Comparison of ENCODE assay signal across 15 cellular contexts in genomic region chr3:12833226-12834161, GRCh38. TPM values are rescaled to one million over a fixed set of nuclear protein-coding genes. Genes with fewer than 3 reads are reported as not detected.
DNase-seq lines count a peak whose midpoint lies in the region; ATAC-seq, FAIRE-seq and TF ChIP-seq lines count a peak whose summit lies in the region.
"Had no signal": no experiment of that assay in that cellular context is flagged by ENCODE, and none has a peak within 500 bp of the region (broad histone marks: within the 10 kb centered on the region; RNA-seq: fewer than 3 reads in every experiment).

No MANE protein-coding gene starts in this region.

- H3K27ac ChIP-seq in CD4-positive, CD25-positive, alpha-beta regulatory T cell (ENCODE audit: insufficient read depth, low read length, poor library complexity, severe bottlenecking) = no peak overlapping the region

- peak overlapping the region in 1 of 4 donors; percentile 52 for H3K4me3 Mint-ChIP-seq in CD4-positive, CD25-positive, alpha-beta regulatory T cell

- no peak for TF ChIP-seq CTCF in fibroblast of mammary gland (conservative IDR thresholded peaks at IDR 0.05; ENCODE audit: control insufficient read depth, insufficient read depth, low read depth, low read length)

- H3K9me3 Mint-ChIP-seq in CD4-positive, CD25-positive, alpha-beta regulatory T cell = no peaks in the 10 kb centered on the region

- peaks cover 2 to 31% (median 19%) of the 10 kb centered on the region in 4 donors for H3K4me1 Mint-ChIP-seq in CD4-positive, CD25-positive, alpha-beta regulatory T cell

- no peaks in the 10 kb centered on the region for H3K9me3 ChIP-seq in CD4-positive, CD25-positive, alpha-beta regulatory T cell (ENCODE audit: control insufficient read depth in 2 of 2, low read length in 2 of 2)

- TF ChIP-seq POLR2A in GM12892 (IDR thresholded peaks at IDR 0.05; ENCODE audit: low read depth, low read length) = peak; percentile 67
- 0 out of 2 replicates have a peak, but pooled peaks have one; percentile 2 for TF ChIP-seq POLR2A in Raji (IDR thresholded peaks at IDR 0.05; ENCODE audit: insufficient read depth, low read depth, low read length)

- no peak overlapping the region for H3K4me3 ChIP-seq in CD4-positive, CD25-positive, alpha-beta regulatory T cell (ENCODE audit: low read depth, low read length)
- no peak overlapping the region for H3K4me3 ChIP-seq in fibroblast of mammary gland (ENCODE audit: control insufficient read depth, low read depth, low read length)

- peak overlapping the region in 2 of 3 donors; percentile 12 to 64 for H3K27ac Mint-ChIP-seq in CD4-positive, CD25-positive, alpha-beta regulatory T cell

- no peak for FAIRE-seq in GM12892 (lab: Jason Lieb, UNC)
- FAIRE-seq: D721Med, HTR-8/SVneo had no signal

- DNase-seq in CD4-positive, CD25-positive, alpha-beta regulatory T cell = no peak
- DNase-seq in GM12892 (ENCODE audit: insufficient read length) = no peak
- peak; percentile 59 for DNase-seq in fibroblast of mammary gland (ENCODE audit: low read depth)
- DNase-seq in ecto neural progenitor cell (ENCODE audit: low spot score) = no peak
- DNase-seq in Ammon's horn (ENCODE audit: low spot score) = no peak
- DNase-seq: central memory CD4-positive, alpha-beta T cell; NCI-H2029 treated with DMSO at 0.1 percent for 48 hours; PC-3; stimulated activated naive CD4-positive, alpha-beta T cell; T1000 had no signal

- H3K36me3 ChIP-seq in CD4-positive, CD25-positive, alpha-beta regulatory T cell (ENCODE audit: control insufficient read depth, insufficient read depth, low read length) = peaks cover 78% of the 10 kb centered on the region

- no peaks in the 10 kb centered on the region for H3K27me3 ChIP-seq in CD4-positive, CD25-positive, alpha-beta regulatory T cell (ENCODE audit: control insufficient read depth, insufficient read depth, low read length)

- ATAC-seq in CD4-positive, CD25-positive, alpha-beta regulatory T cell (ENCODE audit: low read depth in 2 of 2) = no peak
- ATAC-seq in GM18511 (IDR thresholded peaks at IDR 0.05; ENCODE audit: unreplicated experiment) = no peak
- no peak; the same call in 2 of the 3 replicates for ATAC-seq in SK-N-SH treated with all-trans-retinoic acid at 6 μM for 48 hours
- ATAC-seq: PC-3 had no signal

- H3K4me1 ChIP-seq in CD4-positive, CD25-positive, alpha-beta regulatory T cell (ENCODE audit: control insufficient read depth, insufficient read depth, low read length, poor library complexity, severe bottlenecking) = peaks cover 5% of the 10 kb centered on the region

- no peaks in the 10 kb centered on the region for H3K27me3 Mint-ChIP-seq in CD4-positive, CD25-positive, alpha-beta regulatory T cell

- H3K36me3 Mint-ChIP-seq in CD4-positive, CD25-positive, alpha-beta regulatory T cell = peaks cover 32% of the 10 kb centered on the region

TF ChIP-seq in SK-N-SH treated with all-trans-retinoic acid at 6 μM for 48 hours, 23 proteins besides CTCF, POLR2A, EP300 and RAD21:
- TF ChIP-seq ISL1 (CRISPR knock-in tag; IDR thresholded peaks at IDR 0.05) (no peak), ESRRG (CRISPR knock-in tag; IDR thresholded peaks at IDR 0.05) (no peak), GLIS3 (CRISPR knock-in tag; IDR thresholded peaks at IDR 0.05) (no peak), TSHZ2 (CRISPR knock-in tag; IDR thresholded peaks at IDR 0.05) (no peak), TOX (CRISPR knock-in tag; IDR thresholded peaks at IDR 0.05; ENCODE audit: borderline replicate concordance) (no peak), ZFP3 (CRISPR knock-in tag; IDR thresholded peaks at IDR 0.05) (no peak), ZC3H10 (CRISPR knock-in tag; IDR thresholded peaks at IDR 0.05) (no peak), OSR1 (CRISPR knock-in tag; IDR thresholded peaks at IDR 0.05) (no peak), SNAI2 (CRISPR knock-in tag; IDR thresholded peaks at IDR 0.05) (no peak), ZNF565 (CRISPR knock-in tag; conservative IDR thresholded peaks at IDR 0.05; ENCODE audit: low read depth) (no peak), ZNF70 (CRISPR knock-in tag; IDR thresholded peaks at IDR 0.05) (no peak), ZNF8 (CRISPR knock-in tag; IDR thresholded peaks at IDR 0.05) (no peak)
- TF ChIP-seq, protein P1, sequence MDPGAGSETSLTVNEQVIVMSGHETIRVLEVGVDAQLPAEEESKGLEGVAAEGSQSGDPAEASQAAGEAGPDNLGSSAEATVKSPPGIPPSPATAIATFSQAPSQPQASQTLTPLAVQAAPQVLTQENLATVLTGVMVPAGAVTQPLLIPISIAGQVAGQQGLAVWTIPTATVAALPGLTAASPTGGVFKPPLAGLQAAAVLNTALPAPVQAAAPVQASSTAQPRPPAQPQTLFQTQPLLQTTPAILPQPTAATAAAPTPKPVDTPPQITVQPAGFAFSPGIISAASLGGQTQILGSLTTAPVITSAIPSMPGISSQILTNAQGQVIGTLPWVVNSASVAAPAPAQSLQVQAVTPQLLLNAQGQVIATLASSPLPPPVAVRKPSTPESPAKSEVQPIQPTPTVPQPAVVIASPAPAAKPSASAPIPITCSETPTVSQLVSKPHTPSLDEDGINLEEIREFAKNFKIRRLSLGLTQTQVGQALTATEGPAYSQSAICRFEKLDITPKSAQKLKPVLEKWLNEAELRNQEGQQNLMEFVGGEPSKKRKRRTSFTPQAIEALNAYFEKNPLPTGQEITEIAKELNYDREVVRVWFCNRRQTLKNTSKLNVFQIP (CRISPR knock-in tag; IDR thresholded peaks at IDR 0.05; ENCODE audit: borderline replicate concordance, low read depth) = no peak
- TF ChIP-seq, protein P2, sequence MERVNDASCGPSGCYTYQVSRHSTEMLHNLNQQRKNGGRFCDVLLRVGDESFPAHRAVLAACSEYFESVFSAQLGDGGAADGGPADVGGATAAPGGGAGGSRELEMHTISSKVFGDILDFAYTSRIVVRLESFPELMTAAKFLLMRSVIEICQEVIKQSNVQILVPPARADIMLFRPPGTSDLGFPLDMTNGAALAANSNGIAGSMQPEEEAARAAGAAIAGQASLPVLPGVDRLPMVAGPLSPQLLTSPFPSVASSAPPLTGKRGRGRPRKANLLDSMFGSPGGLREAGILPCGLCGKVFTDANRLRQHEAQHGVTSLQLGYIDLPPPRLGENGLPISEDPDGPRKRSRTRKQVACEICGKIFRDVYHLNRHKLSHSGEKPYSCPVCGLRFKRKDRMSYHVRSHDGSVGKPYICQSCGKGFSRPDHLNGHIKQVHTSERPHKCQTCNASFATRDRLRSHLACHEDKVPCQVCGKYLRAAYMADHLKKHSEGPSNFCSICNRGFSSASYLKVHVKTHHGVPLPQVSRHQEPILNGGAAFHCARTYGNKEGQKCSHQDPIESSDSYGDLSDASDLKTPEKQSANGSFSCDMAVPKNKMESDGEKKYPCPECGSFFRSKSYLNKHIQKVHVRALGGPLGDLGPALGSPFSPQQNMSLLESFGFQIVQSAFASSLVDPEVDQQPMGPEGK (CRISPR knock-in tag; IDR thresholded peaks at IDR 0.05; ENCODE audit: borderline replicate concordance) = no peak

RNA-seq across cellular contexts. Expression of gene RPL32, which starts 7.9 kb away (rescaled TPM):
- total RNA-seq in CD4-positive, CD25-positive, alpha-beta regulatory T cell = 2,250 TPM
- 1,000 to 10,000 TPM; 2,316 to 3,950 (median 3,295) TPM for polyA plus RNA-seq in CD4-positive, CD25-positive, alpha-beta regulatory T cell
- polyA plus RNA-seq in GM12892 (2012; ENCODE audit: missing spikeins) = 5,581 TPM

RNA-seq across cellular contexts. Expression of gene CAND2, which starts 37.0 kb away (rescaled TPM):
- total RNA-seq in CD4-positive, CD25-positive, alpha-beta regulatory T cell = 0.72 TPM
- polyA plus RNA-seq in CD4-positive, CD25-positive, alpha-beta regulatory T cell = under 1 TPM; 0.63 to 0.98 (median 0.83) TPM
- polyA plus RNA-seq in GM12892 (2012; ENCODE audit: missing spikeins) = not detected
